ENCODE assay signal across 8 cellular contexts in the genomic region with DNA sequence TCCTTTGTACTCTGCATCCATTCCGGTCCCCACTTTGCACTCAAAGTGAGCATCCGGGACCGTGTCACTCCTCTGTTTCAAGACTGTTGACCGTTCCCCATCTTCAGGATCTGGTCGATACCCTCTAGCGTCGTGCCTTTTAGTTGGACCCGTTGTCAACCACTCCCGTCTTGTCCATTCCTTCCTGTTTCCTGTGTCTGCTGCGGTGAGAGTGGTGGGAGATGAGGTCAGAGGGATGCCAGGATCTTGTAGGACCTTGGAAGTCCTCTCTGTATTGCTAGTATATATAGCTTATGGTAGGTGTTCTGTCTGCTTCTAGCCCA. TPM values are rescaled to one million over a fixed set of nuclear protein-coding genes. Genes with fewer than 3 reads are reported as not detected.
A peak's percentile ranks its signal among the peaks of the same experiment; 100 is the strongest.
DNase-seq lines count a peak whose midpoint lies in the region; ATAC-seq, FAIRE-seq and TF ChIP-seq lines count a peak whose summit lies in the region.

No MANE protein-coding gene starts in this region.

- CTCF ChIA-PET in AG04450 (lab: Charles Lee), result interaction anchor here (1.7 kb wide), 2 partner anchors 148 to 169 kb away, joined by 4 to 8 read pairs; no protein-coding TSS in a partner anchor
- CTCF ChIA-PET in HepG2 (lab: Yijun Ruan, JAX; ENCODE audit: low intra/inter-chr PET ratio, low total read pairs), result no interaction called here

- no peaks in the 10 kb centered on the region for H3K9me3 ChIP-seq in AG04450 (ENCODE audit: control insufficient read depth, insufficient read depth, low read length)
- H3K9me3 ChIP-seq in HepG2 (ENCODE audit: low read length), result no peaks in the 10 kb centered on the region
- H3K9me3 ChIP-seq in tibial nerve, result no peaks in the 10 kb centered on the region

- no TSS peak for BruUV-seq in HepG2 (replicated peaks; lab: Mats Ljungman, UMichigan)

- peak; percentile 16 for ATAC-seq in GM19397 (IDR thresholded peaks at IDR 0.05; ENCODE audit: unreplicated experiment)
- peak; percentile 53 for ATAC-seq in HepG2
- no peak for ATAC-seq in GM18868 (IDR thresholded peaks at IDR 0.05; ENCODE audit: unreplicated experiment)

- 0% methylated on average over 10 of the region's 10 CpGs for WGBS in HepG2 (ENCODE audit: low lambda C conversion rate)
- 0 to 2% methylated on average over 10 of the region's 10 CpGs for WGBS in tibial nerve, 2 donors

- no peak for TF ChIP-seq POLR2A in HepG2 (IDR thresholded peaks at IDR 0.05; ENCODE audit: insufficient read depth in 1 of 2, low read depth in 2 of 2, low read length in 2 of 2)
- TF ChIP-seq POLR2A in tibial nerve (IDR thresholded peaks at IDR 0.05), result no peak

- TF ChIP-seq CTCF in AG04450 (IDR thresholded peaks at IDR 0.05; ENCODE audit: low read depth, low read length) (no peak), brain microvascular endothelial cell (IDR thresholded peaks at IDR 0.05; ENCODE audit: low read depth, low read length, missing control alignments) (peak; percentile 6), HepG2 (CRISPR knock-in tag; IDR thresholded peaks at IDR 0.05) (no peak), tibial nerve (IDR thresholded peaks at IDR 0.05) (no peak)

- POLR2A ChIA-PET in AG04450 (lab: Yijun Ruan, JAX) (no interaction called here), HepG2 (lab: Yijun Ruan, JAX) (interaction anchor here (0.9 to 1.3 kb wide), 3 partner anchors 11 to 88 kb away, joined by 3 to 4 read pairs (median 4); partner anchors contain the start of gene VHL)

- H3K4me1 ChIP-seq in HepG2 (ENCODE audit: insufficient read depth, low read length) (peaks cover 33% of the 10 kb centered on the region), tibial nerve (peaks cover 0 to 31% (median 18%) of the 10 kb centered on the region in 4 donors)

- FAIRE-seq in HepG2 (lab: Jason Lieb, UNC), result no peak

- H3K27me3 ChIP-seq in AG04450 (ENCODE audit: control insufficient read depth, insufficient read depth, low read length) (no peaks in the 10 kb centered on the region), brain microvascular endothelial cell (replicated peaks) (no peaks in the 10 kb centered on the region), HepG2 (ENCODE audit: control insufficient read depth in 1 of 2, insufficient read depth in 2 of 2, low read length in 2 of 2) (no peaks in the 10 kb centered on the region; a peak in 1 of 5 replicates), tibial nerve (no peaks in the 10 kb centered on the region)

- peak overlapping the region; percentile 81 for H3K9ac ChIP-seq in HepG2 (ENCODE audit: insufficient read depth, low read depth, low read length)

- peaks cover 47% of the 10 kb centered on the region for H3K79me2 ChIP-seq in HepG2 (ENCODE audit: insufficient read depth, low read length)

- TF ChIP-seq RAD21 in HepG2 (CRISPR knock-in tag; IDR thresholded peaks at IDR 0.05), result no peak

- peaks cover 5% of the 10 kb centered on the region; the same call in 1 of the 2 replicates for H4K20me1 ChIP-seq in HepG2 (ENCODE audit: insufficient read depth, low read length)

- in situ Hi-C loops in brain microvascular endothelial cell (cut with HindIII; ENCODE audit: low pct_ligation_motif_present, low sequenced_read_pairs), result no loop called here
- in situ Hi-C loops in HepG2 (cut with HindIII; ENCODE audit: extremely low pct_ligation_motif_present, low pct_unique_long_range_greater_than_20kb), result no loop called here

- H3K4me3 ChIP-seq in AG04450 (ENCODE audit: low read depth, low read length) (peak overlapping the region; percentile 70), brain microvascular endothelial cell (ENCODE audit: low read depth, low read length) (peak overlapping the region; percentile 99), HepG2 (replicated peaks in 1 of 3; ENCODE audit: insufficient read depth in 1 of 3, low read depth in 2 of 3, low read length in 3 of 3) (peak overlapping the region; percentile 76 to 96 (median 92)), tibial nerve (peak overlapping the region; percentile 49 to 92 (median 82))

- no peak overlapping the region for H2AFZ ChIP-seq in HepG2 (ENCODE audit: low read length)

- peak overlapping the region; percentile 93 for H3K4me2 ChIP-seq in HepG2 (ENCODE audit: low read depth, low read length)

- H3K36me3 ChIP-seq in brain microvascular endothelial cell (replicated peaks) (peaks cover 2% of the 10 kb centered on the region), HepG2 (replicated peaks in 1 of 2; ENCODE audit: control insufficient read depth in 1 of 2, insufficient read depth in 2 of 2, low read length in 2 of 2) (peaks cover 0 to 10% of the 10 kb centered on the region in 2 experiments; a peak in 2 of 5 replicates), tibial nerve (peaks cover 0 to 20% (median 0%) of the 10 kb centered on the region in 3 donors)

- TF ChIP-seq EP300 in HepG2 (IDR thresholded peaks at IDR 0.05; ENCODE audit: low read depth in 2 of 2, low read length in 2 of 2), result no peak
- no peak for TF ChIP-seq EP300 in HepG2 (CRISPR knock-in tag; IDR thresholded peaks at IDR 0.05; ENCODE audit: borderline replicate concordance)
- TF ChIP-seq EP300 in tibial nerve (IDR thresholded peaks at IDR 0.05), result no peak

- no peak for DNase-seq in AG04450 (ENCODE audit: low read depth, low spot score)
- DNase-seq in M059J (ENCODE audit: low read depth), result peak; percentile 61
- peak; percentile 53 for DNase-seq in brain microvascular endothelial cell
- peak; percentile 28 for DNase-seq in HepG2 (ENCODE audit: low spot score)
- DNase-seq in tibial nerve (ENCODE audit: low spot score in 2 of 2), result no peak
- DNase-seq in COLO829 (ENCODE audit: low spot score), result no peak

- intact Hi-C loops in HepG2 (cut with micrococcal nuclease; ENCODE audit: unreplicated experiment), result no loop called here

- H3K27ac ChIP-seq in AG04450 (ENCODE audit: low read depth, low read length), result peak overlapping the region; percentile 25
- H3K27ac ChIP-seq in brain microvascular endothelial cell, result peak overlapping the region; percentile 68
- peak overlapping the region; percentile 65 for H3K27ac ChIP-seq in HepG2 (ENCODE audit: extremely low read length, insufficient read depth, low read length)
- H3K27ac ChIP-seq in tibial nerve, result peak overlapping the region; percentile 72 to 87 (median 79)

RNA-seq across cellular contexts. Expression of gene BRK1, which starts 0.6 kb away (rescaled TPM):
- 198 and 202 TPM in 2 replicates for polyA plus RNA-seq in AG04450 (2011; rRNA removed)
- 80.3 and 86.7 TPM in 2 replicates for polyA minus RNA-seq in AG04450 (2011; rRNA and poly(A)+ RNA removed)
- total RNA-seq in M059J (2014; rRNA removed; shearing (Covaris generic)), result 135 and 205 TPM in 2 replicates
- total RNA-seq in HepG2 (2016; rRNA removed; fragmentation: Illumina TruSeq; extraction: Trizol), result 118 and 146 TPM in 2 replicates
- 146 and 148 TPM in 2 replicates for total RNA-seq in HepG2 (2016; cell fraction: cytosol; rRNA removed; fragmentation: Illumina TruSeq; extraction: Trizol; ENCODE audit: low read depth)
- total RNA-seq in HepG2 (2016; cell fraction: insoluble cytoplasmic fraction; rRNA removed; fragmentation: Illumina TruSeq; extraction: Trizol), result 118 and 151 TPM in 2 replicates
- total RNA-seq in HepG2 (2016; cell fraction: membrane; rRNA removed; fragmentation: Illumina TruSeq; extraction: Trizol), result 186 and 189 TPM in 2 replicates
- 41.5 and 47.1 TPM in 2 replicates for total RNA-seq in HepG2 (2016; cell fraction: nucleus; rRNA removed; fragmentation: Illumina TruSeq; extraction: Trizol)
- 137 and 155 TPM in 2 replicates for polyA plus RNA-seq in HepG2 (2011; rRNA removed)
- 149 and 188 TPM in 2 replicates for polyA plus RNA-seq in HepG2 (2011; cell fraction: cytosol; rRNA removed)
- polyA plus RNA-seq in HepG2 (2011; cell fraction: nucleus; rRNA removed), result 30.9 and 35.8 TPM in 2 replicates
- polyA plus RNA-seq in HepG2 (2012), result 174 and 211 TPM in 2 replicates
- polyA plus RNA-seq in HepG2 (2016; cell fraction: cytosol; fragmentation: Illumina TruSeq; extraction: Trizol; ENCODE audit: low read depth), result 215 and 222 TPM in 2 replicates
- polyA plus RNA-seq in HepG2 (2016; cell fraction: insoluble cytoplasmic fraction; fragmentation: Illumina TruSeq; extraction: Trizol; ENCODE audit: low read depth), result 201 and 202 TPM in 2 replicates
- polyA plus RNA-seq in HepG2 (2016; cell fraction: membrane; fragmentation: Illumina TruSeq; extraction: Trizol; ENCODE audit: low read depth), result 234 TPM in 2 replicates
- polyA plus RNA-seq in HepG2 (2016; cell fraction: nucleus; fragmentation: Illumina TruSeq; extraction: Trizol; ENCODE audit: insufficient read depth, low read depth), result 91.3 and 95.5 TPM in 2 replicates
- polyA minus RNA-seq in HepG2 (2011; rRNA and poly(A)+ RNA removed; ENCODE audit: low replicate concordance), result 60.0 and 70.0 TPM in 2 replicates
- polyA minus RNA-seq in HepG2 (2011; cell fraction: cytosol; rRNA and poly(A)+ RNA removed), result 36.4 and 40.6 TPM in 2 replicates
- polyA minus RNA-seq in HepG2 (2011; cell fraction: nucleus; rRNA and poly(A)+ RNA removed), result 21.4 and 27.1 TPM in 2 replicates
- 10 to 100 TPM; 50.2 to 97.5 (median 77.5) TPM for total RNA-seq in tibial nerve

RNA-seq across cellular contexts. Expression of gene FANCD2OS, which starts 8.0 kb away (rescaled TPM):
- polyA plus RNA-seq in AG04450 (2011; rRNA removed) (not detected in 2 replicates), HepG2 (2011; rRNA removed) (not detected in 2 replicates)
- polyA minus RNA-seq in AG04450 (2011; rRNA and poly(A)+ RNA removed), result not detected in 2 replicates
- total RNA-seq in M059J (2014; rRNA removed; shearing (Covaris generic)), result not detected in 2 replicates
- total RNA-seq in HepG2 (2016; rRNA removed; fragmentation: Illumina TruSeq; extraction: Trizol) (not detected in 2 replicates), tibial nerve (not detected)
- not detected in 2 replicates for total RNA-seq in HepG2 (2016; cell fraction: cytosol; rRNA removed; fragmentation: Illumina TruSeq; extraction: Trizol; ENCODE audit: low read depth)
- not detected in 2 replicates for total RNA-seq in HepG2 (2016; cell fraction: insoluble cytoplasmic fraction; rRNA removed; fragmentation: Illumina TruSeq; extraction: Trizol)
- not detected in 2 replicates for total RNA-seq in HepG2 (2016; cell fraction: membrane; rRNA removed; fragmentation: Illumina TruSeq; extraction: Trizol)
- not detected in 2 replicates for total RNA-seq in HepG2 (2016; cell fraction: nucleus; rRNA removed; fragmentation: Illumina TruSeq; extraction: Trizol)
- polyA plus RNA-seq in HepG2 (2011; cell fraction: cytosol; rRNA removed), result not detected in 2 replicates
- not detected in 2 replicates for polyA plus RNA-seq in HepG2 (2011; cell fraction: nucleus; rRNA removed)
- polyA plus RNA-seq in HepG2 (2012), result not detected in 2 replicates
- not detected in 2 replicates for polyA plus RNA-seq in HepG2 (2016; cell fraction: cytosol; fragmentation: Illumina TruSeq; extraction: Trizol; ENCODE audit: low read depth)
- not detected in 2 replicates for polyA plus RNA-seq in HepG2 (2016; cell fraction: insoluble cytoplasmic fraction; fragmentation: Illumina TruSeq; extraction: Trizol; ENCODE audit: low read depth)
- not detected in 2 replicates for polyA plus RNA-seq in HepG2 (2016; cell fraction: membrane; fragmentation: Illumina TruSeq; extraction: Trizol; ENCODE audit: low read depth)
- not detected in 2 replicates for polyA plus RNA-seq in HepG2 (2016; cell fraction: nucleus; fragmentation: Illumina TruSeq; extraction: Trizol; ENCODE audit: insufficient read depth, low read depth)
- polyA minus RNA-seq in HepG2 (2011; rRNA and poly(A)+ RNA removed; ENCODE audit: low replicate concordance), result not detected in 2 replicates
- polyA minus RNA-seq in HepG2 (2011; cell fraction: cytosol; rRNA and poly(A)+ RNA removed), result not detected in 2 replicates
- polyA minus RNA-seq in HepG2 (2011; cell fraction: nucleus; rRNA and poly(A)+ RNA removed), result not detected in 2 replicates

RNA-seq across cellular contexts. Expression of gene VHL, which starts 25.5 kb away (rescaled TPM):
- polyA plus RNA-seq in AG04450 (2011; rRNA removed) (12.7 and 13.7 TPM in 2 replicates), HepG2 (2011; rRNA removed) (23.5 and 24.2 TPM in 2 replicates)
- polyA minus RNA-seq in AG04450 (2011; rRNA and poly(A)+ RNA removed), result 16.2 and 19.9 TPM in 2 replicates
- total RNA-seq in M059J (2014; rRNA removed; shearing (Covaris generic)), result 18.5 and 28.9 TPM in 2 replicates
- total RNA-seq in HepG2 (2016; rRNA removed; fragmentation: Illumina TruSeq; extraction: Trizol) (51.7 and 64.4 TPM in 2 replicates), tibial nerve (10 to 100 TPM; 24.0 to 45.9 (median 37.0) TPM)
- 9.3 and 10.4 TPM in 2 replicates for total RNA-seq in HepG2 (2016; cell fraction: cytosol; rRNA removed; fragmentation: Illumina TruSeq; extraction: Trizol; ENCODE audit: low read depth)
- 51.6 and 58.3 TPM in 2 replicates for total RNA-seq in HepG2 (2016; cell fraction: insoluble cytoplasmic fraction; rRNA removed; fragmentation: Illumina TruSeq; extraction: Trizol)
- 50.5 and 52.2 TPM in 2 replicates for total RNA-seq in HepG2 (2016; cell fraction: membrane; rRNA removed; fragmentation: Illumina TruSeq; extraction: Trizol)
- 34.3 and 34.9 TPM in 2 replicates for total RNA-seq in HepG2 (2016; cell fraction: nucleus; rRNA removed; fragmentation: Illumina TruSeq; extraction: Trizol)
- 11.8 and 18.6 TPM in 2 replicates for polyA plus RNA-seq in HepG2 (2011; cell fraction: cytosol; rRNA removed)
- 10.9 and 13.2 TPM in 2 replicates for polyA plus RNA-seq in HepG2 (2011; cell fraction: nucleus; rRNA removed)
- 40.2 and 41.2 TPM in 2 replicates for polyA plus RNA-seq in HepG2 (2012)
- 6.7 and 9.7 TPM in 2 replicates for polyA plus RNA-seq in HepG2 (2016; cell fraction: cytosol; fragmentation: Illumina TruSeq; extraction: Trizol; ENCODE audit: low read depth)
- polyA plus RNA-seq in HepG2 (2016; cell fraction: insoluble cytoplasmic fraction; fragmentation: Illumina TruSeq; extraction: Trizol; ENCODE audit: low read depth), result 60.6 and 64.6 TPM in 2 replicates
- 33.5 and 35.8 TPM in 2 replicates for polyA plus RNA-seq in HepG2 (2016; cell fraction: membrane; fragmentation: Illumina TruSeq; extraction: Trizol; ENCODE audit: low read depth)
- polyA plus RNA-seq in HepG2 (2016; cell fraction: nucleus; fragmentation: Illumina TruSeq; extraction: Trizol; ENCODE audit: insufficient read depth, low read depth), result 53.4 and 54.4 TPM in 2 replicates
- polyA minus RNA-seq in HepG2 (2011; rRNA and poly(A)+ RNA removed; ENCODE audit: low replicate concordance), result 22.0 and 26.6 TPM in 2 replicates
- 15.5 and 17.2 TPM in 2 replicates for polyA minus RNA-seq in HepG2 (2011; cell fraction: cytosol; rRNA and poly(A)+ RNA removed)
- 13.1 and 13.4 TPM in 2 replicates for polyA minus RNA-seq in HepG2 (2011; cell fraction: nucleus; rRNA and poly(A)+ RNA removed)

RNA-seq across cellular contexts. Expression of gene IRAK2, which starts 48.6 kb away (rescaled TPM):
- polyA plus RNA-seq in AG04450 (2011; rRNA removed), result 7.6 and 8.9 TPM in 2 replicates
- 8.4 and 11.4 TPM in 2 replicates for polyA minus RNA-seq in AG04450 (2011; rRNA and poly(A)+ RNA removed)
- 7.6 and 8.2 TPM in 2 replicates for total RNA-seq in M059J (2014; rRNA removed; shearing (Covaris generic))
- total RNA-seq in HepG2 (2016; rRNA removed; fragmentation: Illumina TruSeq; extraction: Trizol), result 13.1 and 15.3 TPM in 2 replicates
- total RNA-seq in HepG2 (2016; cell fraction: cytosol; rRNA removed; fragmentation: Illumina TruSeq; extraction: Trizol; ENCODE audit: low read depth), result 1.5 and 1.7 TPM in 2 replicates
- total RNA-seq in HepG2 (2016; cell fraction: insoluble cytoplasmic fraction; rRNA removed; fragmentation: Illumina TruSeq; extraction: Trizol), result 12.7 and 14.4 TPM in 2 replicates
- total RNA-seq in HepG2 (2016; cell fraction: membrane; rRNA removed; fragmentation: Illumina TruSeq; extraction: Trizol), result 5.2 TPM in 2 replicates
- 8.0 and 8.2 TPM in 2 replicates for total RNA-seq in HepG2 (2016; cell fraction: nucleus; rRNA removed; fragmentation: Illumina TruSeq; extraction: Trizol)
- polyA plus RNA-seq in HepG2 (2011; rRNA removed), result 23.3 and 27.9 TPM in 2 replicates
- polyA plus RNA-seq in HepG2 (2011; cell fraction: cytosol; rRNA removed), result 20.5 and 24.9 TPM in 2 replicates
- polyA plus RNA-seq in HepG2 (2011; cell fraction: nucleus; rRNA removed), result 10.1 and 12.7 TPM in 2 replicates
- polyA plus RNA-seq in HepG2 (2012), result 12.4 and 13.3 TPM in 2 replicates
- 0.59 and 0.79 TPM in 2 replicates for polyA plus RNA-seq in HepG2 (2016; cell fraction: cytosol; fragmentation: Illumina TruSeq; extraction: Trizol; ENCODE audit: low read depth)
- 11.6 and 13.6 TPM in 2 replicates for polyA plus RNA-seq in HepG2 (2016; cell fraction: insoluble cytoplasmic fraction; fragmentation: Illumina TruSeq; extraction: Trizol; ENCODE audit: low read depth)
- polyA plus RNA-seq in HepG2 (2016; cell fraction: membrane; fragmentation: Illumina TruSeq; extraction: Trizol; ENCODE audit: low read depth), result 1.8 and 2.2 TPM in 2 replicates
- polyA plus RNA-seq in HepG2 (2016; cell fraction: nucleus; fragmentation: Illumina TruSeq; extraction: Trizol; ENCODE audit: insufficient read depth, low read depth), result 9.0 and 10.2 TPM in 2 replicates
- polyA minus RNA-seq in HepG2 (2011; rRNA and poly(A)+ RNA removed; ENCODE audit: low replicate concordance), result 11.7 and 37.7 TPM in 2 replicates
- 15.0 and 20.4 TPM in 2 replicates for polyA minus RNA-seq in HepG2 (2011; cell fraction: cytosol; rRNA and poly(A)+ RNA removed)
- 9.5 and 12.4 TPM in 2 replicates for polyA minus RNA-seq in HepG2 (2011; cell fraction: nucleus; rRNA and poly(A)+ RNA removed)
- total RNA-seq in tibial nerve, result 10 to 100 TPM in 1 of 4 donors, 1 to 10 TPM in 3; 1.5 to 10.8 (median 4.7) TPM

Comparison
In these comparisons a context has a peak if more than half of its experiments do, and no peak if none do; other contexts are left out.
1. DNase-seq: peak in M059J (single experiment), brain microvascular endothelial cell (single experiment) and HepG2 (single experiment); none in AG04450 (single experiment), tibial nerve (0 of 2) and COLO829 (single experiment).
2. H3K27ac ChIP-seq: peak in every context shown above with its lines; median percentile 79 in tibial nerve; 68 in brain microvascular endothelial cell; 65 in HepG2; 25 in AG04450.
3. Peak in every context shown above with its lines, with median percentiles within 50 percentile points of each other: H3K4me3 ChIP-seq.